In the genomic region with DNA sequence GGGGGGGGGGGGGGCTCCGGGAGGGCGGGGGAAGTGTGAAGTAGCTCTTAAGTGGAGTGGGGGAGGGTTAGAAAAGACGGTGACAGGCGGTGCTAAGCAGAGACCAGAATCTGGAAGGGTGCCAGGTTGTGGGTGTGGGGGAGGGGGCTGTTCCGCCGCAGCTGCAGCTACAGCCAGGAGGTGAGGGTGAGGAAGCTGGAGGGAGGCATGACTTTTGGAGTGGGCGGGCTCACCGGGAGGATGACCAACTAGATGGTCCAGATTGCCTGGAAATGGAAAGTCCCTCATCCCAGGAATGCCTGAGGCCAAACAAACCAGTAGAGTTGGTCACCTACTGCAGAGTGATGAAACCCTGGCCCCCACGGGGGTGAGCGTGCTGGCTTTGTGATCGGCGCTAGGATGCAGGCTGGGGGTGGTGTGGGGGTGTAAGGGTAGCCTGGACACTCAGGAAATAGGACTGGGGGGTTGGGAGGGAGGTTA, we compare ENCODE assay signal across 1 cellular context.
TF ChIP-seq lines count a peak whose summit lies in the region.

No MANE protein-coding gene starts in this region.

TF ChIP-seq in K562, 482 proteins besides CTCF, POLR2A, EP300 and RAD21 (continued from another document and continues in another):
- TF ChIP-seq, protein P1, sequence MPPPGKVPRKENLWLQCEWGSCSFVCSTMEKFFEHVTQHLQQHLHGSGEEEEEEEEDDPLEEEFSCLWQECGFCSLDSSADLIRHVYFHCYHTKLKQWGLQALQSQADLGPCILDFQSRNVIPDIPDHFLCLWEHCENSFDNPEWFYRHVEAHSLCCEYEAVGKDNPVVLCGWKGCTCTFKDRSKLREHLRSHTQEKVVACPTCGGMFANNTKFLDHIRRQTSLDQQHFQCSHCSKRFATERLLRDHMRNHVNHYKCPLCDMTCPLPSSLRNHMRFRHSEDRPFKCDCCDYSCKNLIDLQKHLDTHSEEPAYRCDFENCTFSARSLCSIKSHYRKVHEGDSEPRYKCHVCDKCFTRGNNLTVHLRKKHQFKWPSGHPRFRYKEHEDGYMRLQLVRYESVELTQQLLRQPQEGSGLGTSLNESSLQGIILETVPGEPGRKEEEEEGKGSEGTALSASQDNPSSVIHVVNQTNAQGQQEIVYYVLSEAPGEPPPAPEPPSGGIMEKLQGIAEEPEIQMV (tag; conservative IDR thresholded peaks at IDR 0.05; ENCODE audit: low read depth) = no peak
- TF ChIP-seq ESRRA (IDR thresholded peaks at IDR 0.05; ENCODE audit: borderline replicate concordance, low read depth) (no peak; the same call in 1 of the 2 replicates), CBFB (CRISPR knock-in tag; IDR thresholded peaks at IDR 0.05) (no peak), NFATC3 (IDR thresholded peaks at IDR 0.05) (no peak), SMAD2 (IDR thresholded peaks at IDR 0.05; ENCODE audit: low read depth, low read length) (no peak), ZFP1 (CRISPR knock-in tag; IDR thresholded peaks at IDR 0.05) (no peak), CCNT2 (IDR thresholded peaks at IDR 0.05; ENCODE audit: borderline replicate concordance, extremely low read depth, insufficient read length, low read depth, low read length) (no peak), TAF15 (IDR thresholded peaks at IDR 0.05; ENCODE audit: low read depth, low read length) (no peak), RBFOX2 (IDR thresholded peaks at IDR 0.05; ENCODE audit: low read depth, low read length) (no peak), POLR2H (tag; IDR thresholded peaks at IDR 0.05; ENCODE audit: low read depth) (no peak), TAL1 (IDR thresholded peaks at IDR 0.05) (no peak), PHB2 (IDR thresholded peaks at IDR 0.05; ENCODE audit: low read depth) (no peak), NCOA6 (IDR thresholded peaks at IDR 0.05) (no peak), ZNF785 (CRISPR knock-in tag; IDR thresholded peaks at IDR 0.05) (no peak), SPI1 (IDR thresholded peaks at IDR 0.05; ENCODE audit: borderline replicate concordance, low read depth, low read length) (no peak), MAFF (IDR thresholded peaks at IDR 0.05; ENCODE audit: low read length) (no peak), MEF2D (tag; conservative IDR thresholded peaks at IDR 0.05; ENCODE audit: low read depth) (no peak), FOXJ2 (tag; IDR thresholded peaks at IDR 0.05) (0 out of 2 replicates have a peak, but pooled peaks have one; percentile 19), ZNF23 (CRISPR knock-in tag; IDR thresholded peaks at IDR 0.05) (no peak), HNRNPL (IDR thresholded peaks at IDR 0.05; ENCODE audit: low read depth, low read length) (no peak), NFIX (CRISPR knock-in tag; IDR thresholded peaks at IDR 0.05; ENCODE audit: low read depth) (no peak; the same call in 1 of the 2 replicates), EWSR1 (IDR thresholded peaks at IDR 0.05; ENCODE audit: borderline replicate concordance, low read depth, partially characterized antibody) (no peak), MEF2A (IDR thresholded peaks at IDR 0.05; ENCODE audit: control insufficient read depth, low read depth, low read length) (no peak), RUNX1 (IDR thresholded peaks at IDR 0.05; ENCODE audit: low read depth) (0 out of 2 replicates have a peak, but pooled peaks have one; percentile 34), RNF2 (IDR thresholded peaks at IDR 0.05) (peak; percentile 72; the same call in 1 of the 2 replicates), GABPB1 (CRISPR knock-in tag; IDR thresholded peaks at IDR 0.05) (no peak), EGR1 (conservative IDR thresholded peaks at IDR 0.05) (peak; percentile 86), KLF16 (IDR thresholded peaks at IDR 0.05) (peak; percentile 42; the same call in 1 of the 2 replicates), ZNF146 (CRISPR knock-in tag; IDR thresholded peaks at IDR 0.05; ENCODE audit: unreplicated experiment) (no peak), HDAC8 (tag; IDR thresholded peaks at IDR 0.05) (0 out of 2 replicates have a peak, but pooled peaks have one; percentile 36), ZBTB7A (IDR thresholded peaks at IDR 0.05; ENCODE audit: borderline replicate concordance, control insufficient read depth, low read depth, low read length) (peak; percentile 24; the same call in 1 of the 2 replicates), STAT5A (IDR thresholded peaks at IDR 0.05; ENCODE audit: borderline replicate concordance, low read length) (no peak), TRIM24 (IDR thresholded peaks at IDR 0.05) (peak; percentile 38 to 77; a peak in 2 of 4 replicates), SNIP1 (IDR thresholded peaks at IDR 0.05; ENCODE audit: low read depth) (no peak), FOXK2 (conservative IDR thresholded peaks at IDR 0.05 in 1 of 2, IDR thresholded peaks at IDR 0.05 in 1 of 2; ENCODE audit: low read depth in 2 of 2) (no peak)
- TF ChIP-seq, protein P2, sequence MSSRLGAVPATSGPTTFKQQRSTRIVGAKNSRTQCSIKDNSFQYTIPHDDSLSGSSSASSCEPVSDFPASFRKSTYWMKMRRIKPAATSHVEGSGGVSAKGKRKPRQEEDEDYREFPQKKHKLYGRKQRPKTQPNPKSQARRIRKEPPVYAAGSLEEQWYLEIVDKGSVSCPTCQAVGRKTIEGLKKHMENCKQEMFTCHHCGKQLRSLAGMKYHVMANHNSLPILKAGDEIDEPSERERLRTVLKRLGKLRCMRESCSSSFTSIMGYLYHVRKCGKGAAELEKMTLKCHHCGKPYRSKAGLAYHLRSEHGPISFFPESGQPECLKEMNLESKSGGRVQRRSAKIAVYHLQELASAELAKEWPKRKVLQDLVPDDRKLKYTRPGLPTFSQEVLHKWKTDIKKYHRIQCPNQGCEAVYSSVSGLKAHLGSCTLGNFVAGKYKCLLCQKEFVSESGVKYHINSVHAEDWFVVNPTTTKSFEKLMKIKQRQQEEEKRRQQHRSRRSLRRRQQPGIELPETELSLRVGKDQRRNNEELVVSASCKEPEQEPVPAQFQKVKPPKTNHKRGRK (tag; IDR thresholded peaks at IDR 0.05) = no peak
- TF ChIP-seq, protein P3, sequence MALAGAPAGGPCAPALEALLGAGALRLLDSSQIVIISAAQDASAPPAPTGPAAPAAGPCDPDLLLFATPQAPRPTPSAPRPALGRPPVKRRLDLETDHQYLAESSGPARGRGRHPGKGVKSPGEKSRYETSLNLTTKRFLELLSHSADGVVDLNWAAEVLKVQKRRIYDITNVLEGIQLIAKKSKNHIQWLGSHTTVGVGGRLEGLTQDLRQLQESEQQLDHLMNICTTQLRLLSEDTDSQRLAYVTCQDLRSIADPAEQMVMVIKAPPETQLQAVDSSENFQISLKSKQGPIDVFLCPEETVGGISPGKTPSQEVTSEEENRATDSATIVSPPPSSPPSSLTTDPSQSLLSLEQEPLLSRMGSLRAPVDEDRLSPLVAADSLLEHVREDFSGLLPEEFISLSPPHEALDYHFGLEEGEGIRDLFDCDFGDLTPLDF (CRISPR knock-in tag; IDR thresholded peaks at IDR 0.05) = no peak
- TF ChIP-seq, protein P4, sequence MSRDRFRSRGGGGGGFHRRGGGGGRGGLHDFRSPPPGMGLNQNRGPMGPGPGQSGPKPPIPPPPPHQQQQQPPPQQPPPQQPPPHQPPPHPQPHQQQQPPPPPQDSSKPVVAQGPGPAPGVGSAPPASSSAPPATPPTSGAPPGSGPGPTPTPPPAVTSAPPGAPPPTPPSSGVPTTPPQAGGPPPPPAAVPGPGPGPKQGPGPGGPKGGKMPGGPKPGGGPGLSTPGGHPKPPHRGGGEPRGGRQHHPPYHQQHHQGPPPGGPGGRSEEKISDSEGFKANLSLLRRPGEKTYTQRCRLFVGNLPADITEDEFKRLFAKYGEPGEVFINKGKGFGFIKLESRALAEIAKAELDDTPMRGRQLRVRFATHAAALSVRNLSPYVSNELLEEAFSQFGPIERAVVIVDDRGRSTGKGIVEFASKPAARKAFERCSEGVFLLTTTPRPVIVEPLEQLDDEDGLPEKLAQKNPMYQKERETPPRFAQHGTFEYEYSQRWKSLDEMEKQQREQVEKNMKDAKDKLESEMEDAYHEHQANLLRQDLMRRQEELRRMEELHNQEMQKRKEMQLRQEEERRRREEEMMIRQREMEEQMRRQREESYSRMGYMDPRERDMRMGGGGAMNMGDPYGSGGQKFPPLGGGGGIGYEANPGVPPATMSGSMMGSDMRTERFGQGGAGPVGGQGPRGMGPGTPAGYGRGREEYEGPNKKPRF (IDR thresholded peaks at IDR 0.05; ENCODE audit: low read depth, low read length) = no peak
- TF ChIP-seq, protein P5, sequence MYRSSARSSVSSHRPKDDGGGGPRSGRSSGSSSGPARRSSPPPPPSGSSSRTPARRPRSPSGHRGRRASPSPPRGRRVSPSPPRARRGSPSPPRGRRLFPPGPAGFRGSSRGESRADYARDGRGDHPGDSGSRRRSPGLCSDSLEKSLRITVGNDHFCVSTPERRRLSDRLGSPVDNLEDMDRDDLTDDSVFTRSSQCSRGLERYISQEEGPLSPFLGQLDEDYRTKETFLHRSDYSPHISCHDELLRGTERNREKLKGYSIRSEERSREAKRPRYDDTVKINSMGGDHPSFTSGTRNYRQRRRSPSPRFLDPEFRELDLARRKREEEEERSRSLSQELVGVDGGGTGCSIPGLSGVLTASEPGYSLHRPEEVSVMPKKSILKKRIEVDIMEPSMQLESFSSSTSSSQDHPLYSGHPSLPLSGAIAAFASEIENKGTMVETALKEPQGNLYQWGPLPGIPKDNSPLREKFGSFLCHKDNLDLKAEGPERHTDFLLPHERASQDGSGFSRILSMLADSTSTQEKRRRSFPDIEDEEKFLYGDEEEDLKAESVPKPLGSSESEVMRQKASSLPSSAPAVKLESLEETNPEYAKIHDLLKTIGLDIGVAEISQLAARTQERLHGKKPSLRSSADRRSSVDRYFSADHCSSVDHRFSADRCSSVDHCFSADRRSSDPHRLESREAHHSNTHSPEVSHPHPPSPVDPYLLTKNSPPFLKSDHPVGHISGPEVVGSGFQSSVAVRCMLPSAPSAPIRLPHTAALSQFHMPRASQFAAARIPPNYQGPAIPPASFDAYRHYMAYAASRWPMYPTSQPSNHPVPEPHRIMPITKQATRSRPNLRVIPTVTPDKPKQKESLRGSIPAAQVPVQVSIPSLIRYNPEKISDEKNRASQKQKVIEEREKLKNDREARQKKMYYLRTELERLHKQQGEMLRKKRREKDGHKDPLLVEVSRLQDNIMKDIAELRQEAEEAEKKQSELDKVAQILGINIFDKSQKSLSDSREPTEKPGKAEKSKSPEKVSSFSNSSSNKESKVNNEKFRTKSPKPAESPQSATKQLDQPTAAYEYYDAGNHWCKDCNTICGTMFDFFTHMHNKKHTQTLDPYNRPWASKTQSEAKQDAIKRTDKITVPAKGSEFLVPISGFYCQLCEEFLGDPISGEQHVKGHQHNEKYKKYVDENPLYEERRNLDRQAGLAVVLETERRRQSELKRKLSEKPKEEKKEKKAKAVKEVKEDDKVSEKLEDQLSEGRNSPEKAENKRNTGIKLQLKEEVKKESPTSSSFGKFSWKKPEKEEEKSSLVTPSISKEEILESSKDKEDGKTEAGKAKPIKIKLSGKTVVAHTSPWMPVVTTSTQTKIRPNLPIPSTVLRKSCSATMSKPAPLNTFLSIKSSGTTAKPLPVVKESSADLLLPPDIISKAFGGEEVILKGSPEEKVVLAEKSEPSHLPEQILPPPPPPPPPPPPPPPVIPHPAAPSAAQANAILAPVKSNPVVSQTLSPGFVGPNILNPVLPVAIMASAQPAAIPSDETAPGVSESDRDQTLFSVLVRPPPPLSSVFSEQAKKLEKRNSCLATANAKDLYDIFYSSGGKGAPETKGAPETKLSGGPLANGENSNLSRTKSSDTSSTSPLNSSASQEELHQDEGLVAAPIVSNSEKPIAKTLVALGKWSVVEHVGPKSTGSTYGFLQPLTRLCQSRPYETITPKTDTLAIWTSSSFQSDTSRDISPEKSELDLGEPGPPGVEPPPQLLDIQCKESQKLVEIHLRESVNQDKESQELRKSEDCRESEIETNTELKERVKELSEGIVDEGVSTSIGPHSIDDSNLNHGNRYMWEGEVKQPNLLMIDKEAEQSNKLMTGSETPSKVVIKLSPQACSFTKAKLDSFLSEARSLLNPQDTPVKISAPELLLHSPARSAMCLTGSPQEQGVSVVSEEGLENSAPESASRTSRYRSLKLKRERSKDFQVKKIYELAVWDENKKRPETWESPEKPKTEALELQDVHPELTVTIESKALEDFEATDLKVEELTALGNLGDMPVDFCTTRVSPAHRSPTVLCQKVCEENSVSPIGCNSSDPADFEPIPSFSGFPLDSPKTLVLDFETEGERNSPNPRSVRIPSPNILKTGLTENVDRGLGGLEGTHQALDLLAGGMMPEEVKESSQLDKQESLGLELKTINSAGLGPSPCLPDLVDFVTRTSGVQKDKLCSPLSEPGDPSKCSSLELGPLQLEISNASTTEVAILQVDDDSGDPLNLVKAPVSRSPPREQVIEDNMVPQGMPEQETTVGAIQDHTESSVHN (IDR thresholded peaks at IDR 0.05; ENCODE audit: borderline replicate concordance in 1 of 2, low read depth in 1 of 2) = no peak
- TF ChIP-seq, protein P6, sequence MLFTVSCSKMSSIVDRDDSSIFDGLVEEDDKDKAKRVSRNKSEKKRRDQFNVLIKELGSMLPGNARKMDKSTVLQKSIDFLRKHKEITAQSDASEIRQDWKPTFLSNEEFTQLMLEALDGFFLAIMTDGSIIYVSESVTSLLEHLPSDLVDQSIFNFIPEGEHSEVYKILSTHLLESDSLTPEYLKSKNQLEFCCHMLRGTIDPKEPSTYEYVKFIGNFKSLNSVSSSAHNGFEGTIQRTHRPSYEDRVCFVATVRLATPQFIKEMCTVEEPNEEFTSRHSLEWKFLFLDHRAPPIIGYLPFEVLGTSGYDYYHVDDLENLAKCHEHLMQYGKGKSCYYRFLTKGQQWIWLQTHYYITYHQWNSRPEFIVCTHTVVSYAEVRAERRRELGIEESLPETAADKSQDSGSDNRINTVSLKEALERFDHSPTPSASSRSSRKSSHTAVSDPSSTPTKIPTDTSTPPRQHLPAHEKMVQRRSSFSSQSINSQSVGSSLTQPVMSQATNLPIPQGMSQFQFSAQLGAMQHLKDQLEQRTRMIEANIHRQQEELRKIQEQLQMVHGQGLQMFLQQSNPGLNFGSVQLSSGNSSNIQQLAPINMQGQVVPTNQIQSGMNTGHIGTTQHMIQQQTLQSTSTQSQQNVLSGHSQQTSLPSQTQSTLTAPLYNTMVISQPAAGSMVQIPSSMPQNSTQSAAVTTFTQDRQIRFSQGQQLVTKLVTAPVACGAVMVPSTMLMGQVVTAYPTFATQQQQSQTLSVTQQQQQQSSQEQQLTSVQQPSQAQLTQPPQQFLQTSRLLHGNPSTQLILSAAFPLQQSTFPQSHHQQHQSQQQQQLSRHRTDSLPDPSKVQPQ (CRISPR knock-in tag; IDR thresholded peaks at IDR 0.05; ENCODE audit: borderline replicate concordance) = no peak
- TF ChIP-seq, protein P7, sequence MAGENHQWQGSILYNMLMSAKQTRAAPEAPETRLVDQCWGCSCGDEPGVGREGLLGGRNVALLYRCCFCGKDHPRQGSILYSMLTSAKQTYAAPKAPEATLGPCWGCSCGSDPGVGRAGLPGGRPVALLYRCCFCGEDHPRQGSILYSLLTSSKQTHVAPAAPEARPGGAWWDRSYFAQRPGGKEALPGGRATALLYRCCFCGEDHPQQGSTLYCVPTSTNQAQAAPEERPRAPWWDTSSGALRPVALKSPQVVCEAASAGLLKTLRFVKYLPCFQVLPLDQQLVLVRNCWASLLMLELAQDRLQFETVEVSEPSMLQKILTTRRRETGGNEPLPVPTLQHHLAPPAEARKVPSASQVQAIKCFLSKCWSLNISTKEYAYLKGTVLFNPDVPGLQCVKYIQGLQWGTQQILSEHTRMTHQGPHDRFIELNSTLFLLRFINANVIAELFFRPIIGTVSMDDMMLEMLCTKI (IDR thresholded peaks at IDR 0.05; ENCODE audit: partially characterized antibody) = no peak
